10 cellular contexts compared by ENCODE assay signal in genomic region chr4:169485791-169486742, GRCh38.
A peak's percentile ranks its signal among the peaks of the same experiment; 100 is the strongest.
DNase-seq lines count a peak whose midpoint lies in the region; ATAC-seq and TF ChIP-seq lines count a peak whose summit lies in the region.
"Had no signal": no experiment of that assay in that cellular context is flagged by ENCODE, and none has a peak within 500 bp of the region (broad histone marks: within the 10 kb centered on the region; RNA-seq: fewer than 3 reads in every experiment).

No MANE protein-coding gene starts in this region.

- H3K4me3 ChIP-seq in HL-60 (replicated peaks; ENCODE audit: insufficient read depth, low read length) = no peak overlapping the region
- no peak overlapping the region for H3K4me3 ChIP-seq in Panc1 (ENCODE audit: low read depth in 2 of 2, low read length in 2 of 2)
- no peak overlapping the region for H3K4me3 ChIP-seq in cardiac fibroblast (replicated peaks in 1 of 2; ENCODE audit: low read depth in 2 of 2, low read length in 2 of 2)
- H3K4me3 ChIP-seq in left lung = no peak overlapping the region

- H3K27ac Mint-ChIP-seq in type B pancreatic cell = no peak overlapping the region
- H3K27ac Mint-ChIP-seq: CD8-positive, alpha-beta memory T cell; stimulated activated naive CD8-positive, alpha-beta T cell treated with anti-CD3 and anti-CD28 coated beads, Interleukin-15, Interleukin-2, amounts not matched to agents 100 ng/mL and 50 ng/mL, for 24 hours had no signal

- H3K27ac ChIP-seq in HL-60 (replicated peaks) (no peak overlapping the region), Panc1 (ENCODE audit: low read length) (no peak overlapping the region), left lung (no peak overlapping the region)

- H3K27me3 ChIP-seq in HL-60 (ENCODE audit: insufficient read depth, poor library complexity, severe bottlenecking) (no peaks in the 10 kb centered on the region), Panc1 (ENCODE audit: control insufficient read depth, insufficient read depth, low read length) (no peaks in the 10 kb centered on the region), left lung (no peaks in the 10 kb centered on the region)

- no peaks in the 10 kb centered on the region for H3K27me3 Mint-ChIP-seq in type B pancreatic cell
- H3K27me3 Mint-ChIP-seq: CD8-positive, alpha-beta memory T cell; stimulated activated naive CD8-positive, alpha-beta T cell treated with anti-CD3 and anti-CD28 coated beads, Interleukin-15, Interleukin-2, amounts not matched to agents 100 ng/mL and 50 ng/mL, for 24 hours had no signal

- H3K9me3 Mint-ChIP-seq in type B pancreatic cell = peaks cover 2% of the 10 kb centered on the region
- H3K9me3 Mint-ChIP-seq: stimulated activated naive CD8-positive, alpha-beta T cell treated with anti-CD3 and anti-CD28 coated beads, Interleukin-15, Interleukin-2, amounts not matched to agents 100 ng/mL and 50 ng/mL, for 24 hours had no signal

- peak; percentile 76 for ATAC-seq in GM19452 (IDR thresholded peaks at IDR 0.05; ENCODE audit: unreplicated experiment)
- ATAC-seq in Panc1 = peak; percentile 60; the same call in 1 of the 2 replicates
- ATAC-seq in left lung = peak; percentile 75

- no peak overlapping the region for H3K4me3 Mint-ChIP-seq in type B pancreatic cell
- H3K4me3 Mint-ChIP-seq: stimulated activated naive CD8-positive, alpha-beta T cell treated with anti-CD3 and anti-CD28 coated beads, Interleukin-15, Interleukin-2, amounts not matched to agents 100 ng/mL and 50 ng/mL, for 24 hours had no signal

- DNase-seq in NCI-H1436 (lab: John Stamatoyannopoulos, UW) (peak; percentile 47), NCI-H1436 treated with DMSO at 0.1 percent for 48 hours (lab: John Stamatoyannopoulos, UW) (no peak), HL-60 (ENCODE audit: low read depth in 1 of 2, low spot score in 1 of 2) (peak; percentile 43 to 46), Panc1 (ENCODE audit: low read depth, low spot score) (peak; percentile 56), cardiac fibroblast (ENCODE audit: low read depth in 2 of 2) (peak; percentile 74 to 79), left lung (no peak), type B pancreatic cell (ENCODE audit: extremely low spot score, unreplicated experiment) (no peak)

- POLR2A ChIA-PET in Panc1 (lab: Charles Lee) = no interaction called here

- no TSS peak for BruUV-seq in Panc1 (replicated peaks; lab: Mats Ljungman, UMichigan)

- in situ Hi-C loops in Panc1 (cut with HindIII; ENCODE audit: low pct_unique_long_range_greater_than_20kb, low sequenced_read_pairs) = no loop called here

- H3K9me3 ChIP-seq in Panc1 (ENCODE audit: control insufficient read depth, insufficient read depth, low read depth, low read length) (no peaks in the 10 kb centered on the region), left lung (no peaks in the 10 kb centered on the region)

- CTCF ChIA-PET in Panc1 (lab: Charles Lee) = interaction anchor here (0.6 to 0.8 kb wide), 3 partner anchors 74 to 438 kb away, joined by 3 to 6 read pairs (median 4); no protein-coding TSS in a partner anchor

- no peaks in the 10 kb centered on the region for H3K4me1 Mint-ChIP-seq in type B pancreatic cell (ENCODE audit: unreplicated experiment)

- intact Hi-C loops in Panc1 (cut with micrococcal nuclease; ENCODE audit: unreplicated experiment) (loop anchor here (1.0 to 5.0 kb wide), 4 partner anchors 214 to 564 kb away; partner anchors contain the start of gene SH3RF1), left lung (cut with DNase I) (loop anchor here in 1 of 2 donors (5.0 kb wide), 2 partner anchors 464 to 559 kb away; no protein-coding TSS in a partner anchor)

- H3K36me3 Mint-ChIP-seq in type B pancreatic cell = peaks cover 20% of the 10 kb centered on the region

- TF ChIP-seq CTCF in HL-60 (IDR thresholded peaks at IDR 0.05; ENCODE audit: insufficient read depth, low read length) = no peak
- peak; percentile 58; the same call in 1 of the 2 replicates for TF ChIP-seq CTCF in Panc1 (IDR thresholded peaks at IDR 0.05)
- TF ChIP-seq CTCF in cardiac fibroblast (IDR thresholded peaks at IDR 0.05; ENCODE audit: low read depth, low read length) = peak; percentile 27
- TF ChIP-seq CTCF in left lung (IDR thresholded peaks at IDR 0.05) = peak; percentile 15 to 29
- peak; percentile 77 for TF ChIP-seq CTCF in type B pancreatic cell (conservative IDR thresholded peaks at IDR 0.05)

- H3K36me3 ChIP-seq in Panc1 (ENCODE audit: control insufficient read depth, insufficient read depth, low read length) = no peaks in the 10 kb centered on the region
- H3K36me3 ChIP-seq in left lung = no peaks in the 10 kb centered on the region

- H3K4me1 ChIP-seq in Panc1 (ENCODE audit: control insufficient read depth, insufficient read depth, low read length) (no peaks in the 10 kb centered on the region), left lung (peaks cover 0 to 4% of the 10 kb centered on the region in 2 donors)

Comparison
In these comparisons a context has a peak if more than half of its experiments do, and no peak if none do; other contexts are left out.
1. DNase-seq: peak in NCI-H1436 (single experiment), HL-60 (2 of 2), Panc1 (single experiment) and cardiac fibroblast (2 of 2); none in NCI-H1436 treated with DMSO at 0.1 percent for 48 hours (single experiment), left lung (0 of 2) and type B pancreatic cell (single experiment).
2. Peak in every context shown above with its lines, with median percentiles within 50 percentile points of each other: ATAC-seq.